Comparison of ENCODE assay signal across 11 cellular contexts in genomic region chr4:155529197-155529596, GRCh38.
DNase-seq lines count a peak whose midpoint lies in the region; ATAC-seq and TF ChIP-seq lines count a peak whose summit lies in the region.
"Had no signal": no experiment of that assay in that cellular context is flagged by ENCODE, and none has a peak within 500 bp of the region (broad histone marks: within the 10 kb centered on the region; RNA-seq: fewer than 3 reads in every experiment).

No MANE protein-coding gene starts in this region.

- H2BK120ac ChIP-seq in IMR-90 (ENCODE audit: low read depth, low read length): no peak overlapping the region

- H3K9ac ChIP-seq in IMR-90 (ENCODE audit: low read depth, low read length): no peak overlapping the region

- H2BK5ac ChIP-seq in IMR-90 (ENCODE audit: low read depth, low read length, poor library complexity, severe bottlenecking): no peak overlapping the region

- H3K36me3 ChIP-seq in IMR-90 (ENCODE audit: control insufficient read depth, insufficient read depth, low read length): no peaks in the 10 kb centered on the region
- H3K36me3 ChIP-seq: adrenal gland, sigmoid colon had no signal

- H3K18ac ChIP-seq in IMR-90 (ENCODE audit: low read depth, low read length): no peak overlapping the region

- intact Hi-C loops in IMR-90 (cut with micrococcal nuclease): loop anchor here (5.0 kb wide), 1 partner anchor 228 kb away; the partner anchor contains the start of gene GUCY1B1

- CTCF ChIA-PET in IMR-90 (lab: Yijun Ruan, JAX): interaction anchor here (0.6 to 1.5 kb wide), 2 partner anchors 252 to 267 kb away, joined by 3 read pairs; no protein-coding TSS in a partner anchor

- DNase-seq in NCI-H82 (lab: John Stamatoyannopoulos, UW) (peak; percentile 18), NCI-H82 treated with DMSO at 0.1 percent for 48 hours (lab: John Stamatoyannopoulos, UW; ENCODE audit: unreplicated experiment) (no peak), IMR-90 (no peak), cardiac fibroblast (ENCODE audit: low read depth in 2 of 2) (peak; percentile 45 to 66), nephron progenitor cell (no peak)
- DNase-seq in effector memory CD8-positive, alpha-beta T cell: no peak
- DNase-seq: adrenal gland; sigmoid colon; stimulated activated naive CD4-positive, alpha-beta T cell treated with Interleukin-2 at 50 U/mL for 16 hours had no signal

- TF ChIP-seq CTCF in IMR-90 (conservative IDR thresholded peaks at IDR 0.05; ENCODE audit: low read depth, low read length) (peak; percentile 35), cardiac fibroblast (IDR thresholded peaks at IDR 0.05; ENCODE audit: low read depth, low read length) (peak; percentile 10), nephron progenitor cell (IDR thresholded peaks at IDR 0.05) (peak; percentile 21)

- H4K91ac ChIP-seq in IMR-90 (ENCODE audit: insufficient read depth, low read depth, low read length): no peak overlapping the region

- no peaks in the 10 kb centered on the region for H3K79me1 ChIP-seq in IMR-90 (ENCODE audit: low read depth in 1 of 2, low read length in 2 of 2)

- H3K36me3 Mint-ChIP-seq in nephron progenitor cell (ENCODE audit: low read depth): no peaks in the 10 kb centered on the region
- H3K36me3 Mint-ChIP-seq in effector memory CD8-positive, alpha-beta T cell (ENCODE audit: insufficient read depth): no peaks in the 10 kb centered on the region

- H3K4me1 ChIP-seq in IMR-90 (ENCODE audit: control insufficient read depth, insufficient read depth, low read length): no peaks in the 10 kb centered on the region
- H3K4me1 ChIP-seq: adrenal gland had no signal

- no peak overlapping the region for H2AK5ac ChIP-seq in IMR-90 (ENCODE audit: low read depth, low read length)

- H2BK15ac ChIP-seq in IMR-90 (ENCODE audit: low read depth, low read length): no peak overlapping the region

- H3K27me3 Mint-ChIP-seq in nephron progenitor cell (ENCODE audit: low read depth, poor library complexity): peaks cover 9% of the 10 kb centered on the region
- H3K27me3 Mint-ChIP-seq in effector memory CD8-positive, alpha-beta T cell: no peaks in the 10 kb centered on the region

- no TSS peak for BruUV-seq in IMR-90 (replicated peaks; lab: Mats Ljungman, UMichigan)

- no peak overlapping the region for H3K27ac Mint-ChIP-seq in nephron progenitor cell
- no peak overlapping the region for H3K27ac Mint-ChIP-seq in effector memory CD8-positive, alpha-beta T cell

- no peak overlapping the region for H3K4me3 ChIP-seq in IMR-90 (ENCODE audit: insufficient read depth, low read depth, low read length)
- H3K4me3 ChIP-seq in cardiac fibroblast (replicated peaks in 1 of 2; ENCODE audit: low read depth in 2 of 2, low read length in 2 of 2): no peak overlapping the region
- H3K4me3 ChIP-seq: adrenal gland, sigmoid colon had no signal

- H4K20me1 ChIP-seq in IMR-90 (ENCODE audit: insufficient read depth, low read length): no peaks in the 10 kb centered on the region

- H3K4me1 Mint-ChIP-seq in nephron progenitor cell: no peaks in the 10 kb centered on the region
- no peaks in the 10 kb centered on the region for H3K4me1 Mint-ChIP-seq in effector memory CD8-positive, alpha-beta T cell (ENCODE audit: low read depth in 2 of 2)

- ATAC-seq in IMR-90 (ENCODE audit: low read depth) (no peak), GM18519 (IDR thresholded peaks at IDR 0.05; ENCODE audit: low FRiP score, unreplicated experiment) (no peak), HG02678 (IDR thresholded peaks at IDR 0.05; ENCODE audit: unreplicated experiment) (no peak)
- no peak for ATAC-seq in effector memory CD8-positive, alpha-beta T cell (replicated peaks)

- H4K8ac ChIP-seq in IMR-90 (ENCODE audit: low read depth in 2 of 2, low read length in 2 of 2): no peak overlapping the region

- POLR2A ChIA-PET in IMR-90 (lab: Charles Lee; ENCODE audit: unreplicated experiment): interaction anchor here (0.5 kb wide), 1 partner anchor 248 kb away, joined by 3 read pairs; no protein-coding TSS in a partner anchor

- H3K56ac ChIP-seq in IMR-90 (ENCODE audit: extremely low read depth, insufficient read depth, low read length): no peak overlapping the region

- dilution Hi-C loops in IMR-90 (cut with HindIII; ENCODE audit: low sequenced_read_pairs, unreplicated experiment): no loop called here

- no peak overlapping the region for H3K4ac ChIP-seq in IMR-90 (ENCODE audit: low read depth, low read length)

- H3K9me3 Mint-ChIP-seq in nephron progenitor cell: no peaks in the 10 kb centered on the region
- H3K9me3 Mint-ChIP-seq in effector memory CD8-positive, alpha-beta T cell: peaks cover 0 to 5% of the 10 kb centered on the region in 2 donors

- no peak overlapping the region for H3K14ac ChIP-seq in IMR-90 (replicated peaks; ENCODE audit: low read depth, low read length)

- no peak overlapping the region for H3K4me3 Mint-ChIP-seq in nephron progenitor cell
- no peak overlapping the region for H3K4me3 Mint-ChIP-seq in effector memory CD8-positive, alpha-beta T cell

- no peak overlapping the region for H3K23ac ChIP-seq in IMR-90 (ENCODE audit: low read depth, low read length)

- in situ Hi-C loops in IMR-90 (cut with MboI; ENCODE audit: low sequenced_read_pairs): no loop called here

- no peaks in the 10 kb centered on the region for H3K9me1 ChIP-seq in IMR-90 (ENCODE audit: insufficient read depth, low read length)

- peak; percentile 44; the same call in 1 of the 2 replicates for TF ChIP-seq RAD21 in IMR-90 (IDR thresholded peaks at IDR 0.05; ENCODE audit: low read length)

- no peaks in the 10 kb centered on the region for H3K27me3 ChIP-seq in IMR-90 (ENCODE audit: control insufficient read depth, insufficient read depth, low read length)
- H3K27me3 ChIP-seq: adrenal gland, sigmoid colon had no signal

- H3K4me2 ChIP-seq in IMR-90 (ENCODE audit: low read depth, low read length): no peak overlapping the region

- no peak overlapping the region for H2BK20ac ChIP-seq in IMR-90 (ENCODE audit: low read depth, low read length)

- no peak overlapping the region for H4K5ac ChIP-seq in IMR-90 (ENCODE audit: low read depth, low read length)

- no peaks in the 10 kb centered on the region for H3K9me3 ChIP-seq in IMR-90 (ENCODE audit: control insufficient read depth, insufficient read depth, low read length)
- H3K9me3 ChIP-seq: sigmoid colon had no signal

- no CpG with 5 or more reads among the region's 2 CpGs for whole genome bisulfite sequencing in IMR-90 (ENCODE audit: extremely low coverage in 2 of 2, insufficient read length in 1 of 2), 2 experiments

- H2AFZ ChIP-seq in IMR-90 (replicated peaks; ENCODE audit: low read length, poor library complexity): no peak overlapping the region

- no peak overlapping the region for H2AK9ac ChIP-seq in IMR-90 (replicated peaks; ENCODE audit: low read depth, low read length, poor library complexity)

- TF ChIP-seq POLR2A in IMR-90 (IDR thresholded peaks at IDR 0.05; ENCODE audit: low read depth, low read length): no peak

- no peak overlapping the region for H3K27ac ChIP-seq in IMR-90 (ENCODE audit: insufficient read depth, low read length)
- H3K27ac ChIP-seq: adrenal gland had no signal

TF ChIP-seq in IMR-90, 13 proteins besides CTCF, POLR2A, EP300 and RAD21:
- TF ChIP-seq SMC3 (IDR thresholded peaks at IDR 0.05; ENCODE audit: low read depth, low read length) (0 out of 2 replicates have a peak, but pooled peaks have one; percentile 8), MXI1 (IDR thresholded peaks at IDR 0.05; ENCODE audit: borderline replicate concordance, low read depth, low read length) (no peak), BHLHE40 (IDR thresholded peaks at IDR 0.05; ENCODE audit: low read depth, low read length) (no peak), CEBPB (IDR thresholded peaks at IDR 0.05; ENCODE audit: low read depth, low read length) (no peak), NFE2L2 (IDR thresholded peaks at IDR 0.05; ENCODE audit: low read depth, low read length) (no peak), FOS (IDR thresholded peaks at IDR 0.05; ENCODE audit: low read depth, low read length) (no peak), MAZ (IDR thresholded peaks at IDR 0.05; ENCODE audit: borderline replicate concordance, low read depth, low read length) (no peak)
TF ChIP-seq in IMR-90: peak in this region for 1.

Comparison
In these comparisons a context has a peak if more than half of its experiments do, and no peak if none do; other contexts are left out.
1. DNase-seq: peak in NCI-H82 (single experiment) and cardiac fibroblast (2 of 2); none in NCI-H82 treated with DMSO at 0.1 percent for 48 hours (single experiment), IMR-90 (single experiment), nephron progenitor cell (single experiment) and effector memory CD8-positive, alpha-beta T cell (0 of 3).
2. Peak in every context shown above with its lines, with median percentiles within 50 percentile points of each other: CTCF ChIP-seq.